In the genomic region with DNA sequence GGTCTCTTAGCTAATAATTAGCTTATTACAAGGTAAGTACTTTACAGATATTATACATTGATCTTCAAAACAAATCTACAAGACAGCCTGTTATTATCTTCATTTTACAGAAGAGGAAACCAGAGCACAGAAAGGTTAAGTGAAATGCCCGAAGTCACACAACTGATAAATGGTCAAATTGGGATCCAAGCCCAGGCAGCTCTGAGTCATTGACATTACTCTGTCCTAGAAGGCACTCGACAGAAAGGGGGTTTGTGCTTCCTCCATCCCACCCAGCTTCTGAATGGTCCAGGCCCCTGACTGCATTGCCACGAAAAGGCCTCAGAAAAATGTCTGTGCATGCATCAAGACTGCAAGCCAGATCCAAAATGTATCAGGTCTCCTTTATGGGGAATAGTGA, we compare ENCODE assay signal across 2 cellular contexts.
TF ChIP-seq lines count a peak whose summit lies in the region.

No MANE protein-coding gene starts in this region.

TF ChIP-seq in IMR-90, 13 proteins besides CTCF, POLR2A, EP300 and RAD21:
- no peak for TF ChIP-seq MXI1 (IDR thresholded peaks at IDR 0.05; ENCODE audit: borderline replicate concordance, low read depth, low read length)
- TF ChIP-seq FOS (IDR thresholded peaks at IDR 0.05; ENCODE audit: low read depth, low read length): no peak
- TF ChIP-seq RFX5 (IDR thresholded peaks at IDR 0.05; ENCODE audit: low read depth, low read length): no peak
- no peak for TF ChIP-seq NFE2L2 (IDR thresholded peaks at IDR 0.05; ENCODE audit: low read depth, low read length)
- TF ChIP-seq RCOR1 (IDR thresholded peaks at IDR 0.05; ENCODE audit: insufficient replicate concordance, low read length): no peak
- no peak for TF ChIP-seq CHD1 (IDR thresholded peaks at IDR 0.05; ENCODE audit: low read depth, low read length)
- TF ChIP-seq MAFK (IDR thresholded peaks at IDR 0.05; ENCODE audit: low read depth, low read length): no peak
- TF ChIP-seq CEBPB (IDR thresholded peaks at IDR 0.05; ENCODE audit: low read depth, low read length): no peak
- TF ChIP-seq BHLHE40 (IDR thresholded peaks at IDR 0.05; ENCODE audit: low read depth, low read length): no peak
- TF ChIP-seq, protein P1, sequence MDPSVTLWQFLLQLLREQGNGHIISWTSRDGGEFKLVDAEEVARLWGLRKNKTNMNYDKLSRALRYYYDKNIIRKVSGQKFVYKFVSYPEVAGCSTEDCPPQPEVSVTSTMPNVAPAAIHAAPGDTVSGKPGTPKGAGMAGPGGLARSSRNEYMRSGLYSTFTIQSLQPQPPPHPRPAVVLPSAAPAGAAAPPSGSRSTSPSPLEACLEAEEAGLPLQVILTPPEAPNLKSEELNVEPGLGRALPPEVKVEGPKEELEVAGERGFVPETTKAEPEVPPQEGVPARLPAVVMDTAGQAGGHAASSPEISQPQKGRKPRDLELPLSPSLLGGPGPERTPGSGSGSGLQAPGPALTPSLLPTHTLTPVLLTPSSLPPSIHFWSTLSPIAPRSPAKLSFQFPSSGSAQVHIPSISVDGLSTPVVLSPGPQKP (IDR thresholded peaks at IDR 0.05; ENCODE audit: borderline replicate concordance, low read depth, low read length): no peak
- TF ChIP-seq, protein P2, sequence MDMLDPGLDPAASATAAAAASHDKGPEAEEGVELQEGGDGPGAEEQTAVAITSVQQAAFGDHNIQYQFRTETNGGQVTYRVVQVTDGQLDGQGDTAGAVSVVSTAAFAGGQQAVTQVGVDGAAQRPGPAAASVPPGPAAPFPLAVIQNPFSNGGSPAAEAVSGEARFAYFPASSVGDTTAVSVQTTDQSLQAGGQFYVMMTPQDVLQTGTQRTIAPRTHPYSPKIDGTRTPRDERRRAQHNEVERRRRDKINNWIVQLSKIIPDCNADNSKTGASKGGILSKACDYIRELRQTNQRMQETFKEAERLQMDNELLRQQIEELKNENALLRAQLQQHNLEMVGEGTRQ (IDR thresholded peaks at IDR 0.05; ENCODE audit: low read depth, low read length): no peak
- no peak for TF ChIP-seq MAZ (IDR thresholded peaks at IDR 0.05; ENCODE audit: borderline replicate concordance, low read depth, low read length)
- TF ChIP-seq SMC3 (IDR thresholded peaks at IDR 0.05; ENCODE audit: low read depth, low read length): no peak
TF ChIP-seq in IMR-90: peak in this region for 0.

TF ChIP-seq in endothelial cell of umbilical vein, 7 proteins besides CTCF, POLR2A, EP300 and RAD21:
- TF ChIP-seq JUN (IDR thresholded peaks at IDR 0.05; ENCODE audit: borderline replicate concordance, insufficient read depth, insufficient read length, low read depth): no peak
